Comparison of ENCODE assay signal across 8 cellular contexts in genomic region chr17:74862108-74862901, GRCh38. TPM values are rescaled to one million over a fixed set of nuclear protein-coding genes. Genes with fewer than 3 reads are reported as not detected.
DNase-seq lines count a peak whose midpoint lies in the region; ATAC-seq and TF ChIP-seq lines count a peak whose summit lies in the region.

No MANE protein-coding gene starts in this region.

- peaks cover 10% of the 10 kb centered on the region for H3K36me3 ChIP-seq in OCI-LY3 (replicated peaks; ENCODE audit: low read depth, low read length)
- peaks cover 5 to 7% of the 10 kb centered on the region in 2 experiments for H3K36me3 ChIP-seq in trophoblast cell (ENCODE audit: control insufficient read depth in 1 of 2, insufficient read depth in 2 of 2, low read length in 2 of 2)

- H3K18ac ChIP-seq in trophoblast cell (ENCODE audit: low read length): no peak overlapping the region

- no peak overlapping the region for H2BK120ac ChIP-seq in trophoblast cell (ENCODE audit: insufficient read depth, low read length, poor library complexity)

- peak; percentile 19 for ATAC-seq in foreskin keratinocyte

- TF ChIP-seq CTCF in GM12875 (IDR thresholded peaks at IDR 0.05; ENCODE audit: borderline replicate concordance, insufficient read depth, low read depth, low read length) (peak; percentile 84), OCI-LY3 (IDR thresholded peaks at IDR 0.05; ENCODE audit: low read depth, low read length) (peak; percentile 67), foreskin keratinocyte (conservative IDR thresholded peaks at IDR 0.05) (peak; percentile 66), type B pancreatic cell (conservative IDR thresholded peaks at IDR 0.05) (peak; percentile 84)

- no peak overlapping the region for H2BK5ac ChIP-seq in trophoblast cell (ENCODE audit: low read depth, low read length, poor library complexity)

- H3K79me2 ChIP-seq in OCI-LY3 (ENCODE audit: low read length) (no peaks in the 10 kb centered on the region), trophoblast cell (ENCODE audit: control insufficient read depth, insufficient read depth, low read length, poor library complexity) (no peaks in the 10 kb centered on the region)

- H3K4me3 ChIP-seq in GM12875 (ENCODE audit: low read depth, low read length): no peak overlapping the region
- no peak overlapping the region for H3K4me3 ChIP-seq in OCI-LY3 (ENCODE audit: low read length)
- no peak overlapping the region for H3K4me3 ChIP-seq in trophoblast cell (ENCODE audit: low read depth, low read length)

- no peaks in the 10 kb centered on the region for H4K20me1 ChIP-seq in OCI-LY3 (ENCODE audit: insufficient read depth, low read length)

- H3K14ac ChIP-seq in trophoblast cell (ENCODE audit: low read length): no peak overlapping the region

- no peak overlapping the region for H2BK12ac ChIP-seq in trophoblast cell (ENCODE audit: low read length)

- H3K79me1 ChIP-seq in trophoblast cell (ENCODE audit: low read length): no peaks in the 10 kb centered on the region

- peaks cover 6% of the 10 kb centered on the region for H3K4me1 Mint-ChIP-seq in type B pancreatic cell (ENCODE audit: unreplicated experiment)

- H3K27ac ChIP-seq in OCI-LY3 (ENCODE audit: low read length) (no peak overlapping the region), foreskin keratinocyte (no peak overlapping the region), trophoblast cell (ENCODE audit: low read depth, low read length) (no peak overlapping the region)

- H4K12ac ChIP-seq in trophoblast cell (ENCODE audit: low read depth, low read length): no peak overlapping the region

- peaks cover 5% of the 10 kb centered on the region for H3K36me3 Mint-ChIP-seq in type B pancreatic cell

- no peak overlapping the region for H2AK5ac ChIP-seq in trophoblast cell (ENCODE audit: low read length)

- no peak overlapping the region for H3K9ac ChIP-seq in OCI-LY3 (ENCODE audit: low read length)
- no peak overlapping the region for H3K9ac ChIP-seq in trophoblast cell (ENCODE audit: low read length)

- peak overlapping the region; percentile 39 for H3K4me3 Mint-ChIP-seq in type B pancreatic cell

- no peak overlapping the region for H4K91ac ChIP-seq in trophoblast cell (ENCODE audit: low read depth, low read length)

- no peak overlapping the region for H3K23ac ChIP-seq in trophoblast cell (ENCODE audit: low read length)

- H3K27me3 Mint-ChIP-seq in type B pancreatic cell: peaks cover 50% of the 10 kb centered on the region

- H3K4ac ChIP-seq in trophoblast cell (ENCODE audit: low read depth, low read length): no peak overlapping the region

- H3K9me3 ChIP-seq in OCI-LY3 (ENCODE audit: insufficient read depth, low read length) (no peaks in the 10 kb centered on the region), trophoblast cell (ENCODE audit: insufficient read depth, low read depth, low read length) (peaks cover 6% of the 10 kb centered on the region)

- H4K8ac ChIP-seq in trophoblast cell (ENCODE audit: low read depth, low read length): no peak overlapping the region

- H3K27ac Mint-ChIP-seq in type B pancreatic cell: no peak overlapping the region

- H3K4me2 ChIP-seq in OCI-LY3 (ENCODE audit: low read length) (no peak overlapping the region), trophoblast cell (ENCODE audit: low read length) (peak overlapping the region; percentile 11)

- no CpG with 5 or more reads among the region's 25 CpGs for WGBS in trophoblast cell (ENCODE audit: extremely low coverage, insufficient coverage, insufficient read length)

- H3K9me3 Mint-ChIP-seq in type B pancreatic cell: no peaks in the 10 kb centered on the region

- DNase-seq in 8988T (peak; percentile 95), foreskin keratinocyte (no peak), trophoblast cell (peak in 1 of 2 donors; percentile 41), type B pancreatic cell (ENCODE audit: extremely low spot score, unreplicated experiment) (no peak), RKO (ENCODE audit: low spot score) (no peak)
- peak; percentile 37 to 52 for DNase-seq in activated T-helper 1 cell treated with anti-CD3 and anti-CD28 coated beads, Interleukin-2, amount 50 U/mL, for 16 hours (ENCODE audit: low read depth in 1 of 2, low spot score in 1 of 2)

- H2AFZ ChIP-seq in OCI-LY3 (ENCODE audit: low read depth, low read length): no peak overlapping the region
- H2AFZ ChIP-seq in trophoblast cell (ENCODE audit: insufficient read depth, low read length, poor library complexity): no peak overlapping the region

- H3K27me3 ChIP-seq in OCI-LY3 (ENCODE audit: low read depth, low read length): peaks cover 8% of the 10 kb centered on the region; the same call in 1 of the 2 replicates
- peaks cover 47% of the 10 kb centered on the region for H3K27me3 ChIP-seq in foreskin keratinocyte
- H3K27me3 ChIP-seq in trophoblast cell (ENCODE audit: insufficient read depth, low read length): peaks cover 39% of the 10 kb centered on the region

- H3K4me1 ChIP-seq in OCI-LY3 (ENCODE audit: low read length): peaks cover 33% of the 10 kb centered on the region
- H3K4me1 ChIP-seq in foreskin keratinocyte: no peaks in the 10 kb centered on the region
- peaks cover 2 to 5% of the 10 kb centered on the region in 2 experiments for H3K4me1 ChIP-seq in trophoblast cell (ENCODE audit: control insufficient read depth in 1 of 2, insufficient read depth in 2 of 2, low read length in 2 of 2)

RNA-seq across cellular contexts. Expression of gene GRIN2C, which starts 2.6 kb away (rescaled TPM):
- not detected in 2 replicates for total RNA-seq in foreskin keratinocyte
- not detected in 2 replicates for polyA plus RNA-seq in foreskin keratinocyte
- 0.10 and 0.15 TPM in 2 replicates for polyA plus RNA-seq in trophoblast cell (2013)
- 0.36 and 0.72 TPM in 2 replicates for total RNA-seq in type B pancreatic cell (ENCODE audit: low replicate concordance)

RNA-seq across cellular contexts. Expression of gene FDXR, which starts 10.5 kb away (rescaled TPM):
- total RNA-seq in foreskin keratinocyte: 20.9 and 23.1 TPM in 2 replicates
- 24.7 and 26.3 TPM in 2 replicates for polyA plus RNA-seq in foreskin keratinocyte
- 12.9 and 13.4 TPM in 2 replicates for polyA plus RNA-seq in trophoblast cell (2013)
- total RNA-seq in type B pancreatic cell (ENCODE audit: low replicate concordance): 28.1 and 44.4 TPM in 2 replicates

RNA-seq across cellular contexts. Expression of gene FADS6, which starts 31.1 kb away (rescaled TPM):
- total RNA-seq in foreskin keratinocyte: not detected in 2 replicates
- not detected in 2 replicates for polyA plus RNA-seq in foreskin keratinocyte
- polyA plus RNA-seq in trophoblast cell (2013): 0.22 and 0.35 TPM in 2 replicates
- total RNA-seq in type B pancreatic cell (ENCODE audit: low replicate concordance): 0.82 and 2.7 TPM in 2 replicates

Comparison
In these comparisons a context has a peak if more than half of its experiments do, and no peak if none do; other contexts are left out.
1. DNase-seq: peak in 8988T (single experiment) and activated T-helper 1 cell treated with anti-CD3 and anti-CD28 coated beads, Interleukin-2, amount 50 U/mL, for 16 hours (2 of 2); none in foreskin keratinocyte (0 of 2), type B pancreatic cell (single experiment) and RKO (single experiment).
2. Peak in every context shown above with its lines, with median percentiles within 50 percentile points of each other: CTCF ChIP-seq.